8 cellular contexts compared by ENCODE assay signal in the genomic region with DNA sequence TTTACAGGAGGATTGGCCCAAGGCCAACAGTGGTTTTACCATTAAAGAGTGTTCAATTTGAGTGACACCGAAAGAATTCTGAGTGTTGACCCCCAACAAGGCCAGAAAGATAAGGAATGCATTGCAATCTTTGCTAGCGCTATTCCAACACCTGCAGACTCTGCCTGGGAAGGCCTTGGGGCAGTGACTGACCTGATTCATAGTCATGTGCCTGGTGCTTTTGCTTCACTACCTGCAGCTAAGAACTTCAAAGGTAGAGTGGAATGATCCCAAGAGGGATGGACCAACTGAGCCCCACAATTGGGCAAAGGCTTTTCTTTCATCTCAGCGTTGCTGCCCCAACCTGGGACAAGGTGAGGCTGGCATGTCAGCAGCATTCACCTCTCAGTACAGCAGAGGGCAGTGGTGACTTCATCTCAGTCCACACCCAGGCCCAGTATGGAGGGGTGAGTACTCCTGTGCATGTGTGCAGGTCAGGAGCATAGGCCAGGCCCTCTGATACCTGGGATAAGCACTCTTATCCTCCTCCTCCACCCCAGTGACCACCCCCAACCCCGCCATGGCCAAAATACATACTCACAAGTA.
DNase-seq lines count a peak whose midpoint lies in the region; ATAC-seq, FAIRE-seq and TF ChIP-seq lines count a peak whose summit lies in the region.

No MANE protein-coding gene starts in this region.

- H3K9ac ChIP-seq in mammary epithelial cell (ENCODE audit: insufficient read depth, low read length) (no peak overlapping the region), neural cell (ENCODE audit: low read length) (no peak overlapping the region)

- H4K20me1 ChIP-seq in mammary epithelial cell (ENCODE audit: insufficient read depth, low read length) (no peaks in the 10 kb centered on the region), neural cell (ENCODE audit: insufficient read depth) (no peaks in the 10 kb centered on the region)

- H3K4me3 ChIP-seq in HEK293 (ENCODE audit: low read depth, low read length) (no peak overlapping the region), mammary epithelial cell (replicated peaks in 1 of 3; ENCODE audit: insufficient read depth in 1 of 3, low read depth in 2 of 3, low read length in 3 of 3) (no peak overlapping the region), neural cell (ENCODE audit: low read length) (no peak overlapping the region)

- H3K27ac ChIP-seq in HEK293 (ENCODE audit: extremely low read depth, low read depth, low read length) (no peak overlapping the region), RWPE1 (no peak overlapping the region), mammary epithelial cell (ENCODE audit: insufficient read depth, low read depth, low read length) (no peak overlapping the region), neural cell (ENCODE audit: low read length) (no peak overlapping the region)

- no peak for TF ChIP-seq EP300 in neural cell (conservative IDR thresholded peaks at IDR 0.05; ENCODE audit: poor library complexity, severe bottlenecking)

- no peaks in the 10 kb centered on the region for H3K27me3 ChIP-seq in mammary epithelial cell (ENCODE audit: insufficient read depth, low read length)
- H3K27me3 ChIP-seq in neural cell (ENCODE audit: insufficient read depth, low read depth, low read length), result no peaks in the 10 kb centered on the region

- CTCF ChIA-PET in HEK293 (lab: Yijun Ruan, JAX), result interaction anchor here (1.5 to 2.9 kb wide), 3 partner anchors 98 to 280 kb away, joined by 4 to 10 read pairs (median 4); no protein-coding TSS in a partner anchor
- CTCF ChIA-PET in RWPE1 (lab: Yijun Ruan, JAX), result interaction anchor here (0.5 kb wide), 1 partner anchor 40 kb away, joined by 3 read pairs; no protein-coding TSS in a partner anchor
- CTCF ChIA-PET in mammary epithelial cell (lab: Charles Lee; ENCODE audit: low non-redundant PET), result interaction anchor here (0.8 kb wide), 1 partner anchor 240 kb away, joined by 8 read pairs; no protein-coding TSS in a partner anchor

- POLR2A ChIA-PET in HEK293 (lab: Yijun Ruan, JAX), result no interaction called here
- POLR2A ChIA-PET in RWPE1 (lab: Yijun Ruan, JAX; ENCODE audit: low non-redundant PET), result no interaction called here

- peak; percentile 49 for TF ChIP-seq CTCF in D721Med (IDR thresholded peaks at IDR 0.05; ENCODE audit: insufficient read depth, missing control alignments)
- peak; percentile 32; the same call in 1 of the 2 replicates for TF ChIP-seq CTCF in HEK293 (tag by site-specific recombination; IDR thresholded peaks at IDR 0.05)
- TF ChIP-seq CTCF in RWPE1 (conservative IDR thresholded peaks at IDR 0.05; ENCODE audit: low read depth), result no peak
- peak; percentile 52 to 82 for TF ChIP-seq CTCF in mammary epithelial cell (conservative IDR thresholded peaks at IDR 0.05 in 1 of 2, IDR thresholded peaks at IDR 0.05 in 1 of 2; ENCODE audit: extremely low read depth in 1 of 2, insufficient read depth in 1 of 2, low read depth in 1 of 2, low read length in 2 of 2)
- TF ChIP-seq CTCF in neural cell (IDR thresholded peaks at IDR 0.05; ENCODE audit: poor library complexity, severe bottlenecking), result peak; percentile 77

- H3K9me3 ChIP-seq in HEK293 (ENCODE audit: control insufficient read depth, insufficient read depth, low read depth, low read length) (no peaks in the 10 kb centered on the region), mammary epithelial cell (replicated peaks; ENCODE audit: insufficient read depth, low read length) (no peaks in the 10 kb centered on the region), neural cell (ENCODE audit: low read length) (no peaks in the 10 kb centered on the region)

- no peak for FAIRE-seq in D721Med (lab: Jason Lieb, UNC)

- DNase-seq in D721Med (ENCODE audit: insufficient read length, low spot score) (peak; percentile 12), RWPE1 (ENCODE audit: low spot score) (peak; percentile 50), mammary epithelial cell (peak; percentile 36)

- no peaks in the 10 kb centered on the region for H3K36me3 ChIP-seq in HEK293 (ENCODE audit: control insufficient read depth in 2 of 2, insufficient read depth in 1 of 2, low read length in 2 of 2)
- no peaks in the 10 kb centered on the region for H3K36me3 ChIP-seq in mammary epithelial cell (ENCODE audit: insufficient read depth, low read length)
- H3K36me3 ChIP-seq in neural cell (ENCODE audit: insufficient read depth, low read length), result no peaks in the 10 kb centered on the region

- H3K79me2 ChIP-seq in mammary epithelial cell (ENCODE audit: insufficient read depth, low read length) (no peaks in the 10 kb centered on the region), neural cell (replicated peaks; ENCODE audit: insufficient read depth, low read length) (no peaks in the 10 kb centered on the region)

- intact Hi-C loops in mammary epithelial cell (cut with micrococcal nuclease), result loop anchor here (1.0 to 5.0 kb wide), 3 partner anchors 161 to 277 kb away; no protein-coding TSS in a partner anchor

- peak; percentile 86 for TF ChIP-seq RAD21 in neural cell (conservative IDR thresholded peaks at IDR 0.05)

- no peak overlapping the region for H3K4me2 ChIP-seq in mammary epithelial cell (ENCODE audit: insufficient read depth, low read depth, low read length)
- H3K4me2 ChIP-seq in neural cell (ENCODE audit: low read length), result no peak overlapping the region

- H3F3A ChIP-seq in neural cell (ENCODE audit: insufficient read depth, low read length, poor library complexity, severe bottlenecking), result no peaks in the 10 kb centered on the region

- no TSS peak for BruUV-seq in mammary epithelial cell (replicated peaks; lab: Mats Ljungman, UMichigan)

- H3K9me2 ChIP-seq in neural cell (ENCODE audit: insufficient read depth, low read length), result no peaks in the 10 kb centered on the region

- H2AFZ ChIP-seq in mammary epithelial cell (ENCODE audit: low read depth, low read length) (no peak overlapping the region), neural cell (ENCODE audit: low read depth, low read length) (no peak overlapping the region)

- in situ Hi-C loops in mammary epithelial cell (cut with MboI; ENCODE audit: low sequenced_read_pairs in 2 of 2), result loop anchor here (10.0 to 25.0 kb wide), 2 partner anchors 271 to 273 kb away; no protein-coding TSS in a partner anchor

- H3K4me1 ChIP-seq in HEK293 (ENCODE audit: control insufficient read depth, insufficient read depth, low read length) (no peaks in the 10 kb centered on the region), mammary epithelial cell (ENCODE audit: insufficient read depth, low read length) (no peaks in the 10 kb centered on the region)

- WGBS in mammary epithelial cell (ENCODE audit: low coverage, missing lambda C conversion rate), result 0% methylated on average over 2 of the region's 4 CpGs

- no peak for ATAC-seq in GM21367 (IDR thresholded peaks at IDR 0.05; ENCODE audit: unreplicated experiment)
- no peak for ATAC-seq in HG03469 (IDR thresholded peaks at IDR 0.05; ENCODE audit: unreplicated experiment)
- ATAC-seq in GM18858 (IDR thresholded peaks at IDR 0.05; ENCODE audit: unreplicated experiment), result no peak

- dilution Hi-C loops in mammary epithelial cell (cut with HindIII; ENCODE audit: low sequenced_read_pairs), result no loop called here

TF ChIP-seq in HEK293, 187 proteins besides CTCF, POLR2A, EP300 and RAD21:
- peak; percentile 47; the same call in 1 of the 2 replicates for TF ChIP-seq GLIS1 (tag by site-specific recombination; IDR thresholded peaks at IDR 0.05)
- TF ChIP-seq ZNF621 (tag by site-specific recombination; IDR thresholded peaks at IDR 0.05), result no peak
- TF ChIP-seq PRDM1 (tag by site-specific recombination; IDR thresholded peaks at IDR 0.05), result no peak

TF ChIP-seq in neural cell, 6 proteins besides CTCF, POLR2A, EP300 and RAD21:
- TF ChIP-seq POLR2AphosphoS5 (IDR thresholded peaks at IDR 0.05) (no peak), SMC3 (conservative IDR thresholded peaks at IDR 0.05; ENCODE audit: poor library complexity) (peak; percentile 88)
